Comparison of ENCODE assay signal across 27 cellular contexts in genomic region chr16:53721017-53721416, GRCh38.
"Had no signal": no experiment of that assay in that cellular context is flagged by ENCODE, and none has a peak within 500 bp of the region (broad histone marks: within the 10 kb centered on the region; RNA-seq: fewer than 3 reads in every experiment).

No MANE protein-coding gene starts in this region.

- H3K4me3 ChIP-seq: pancreas, psoas muscle, right lobe of liver, sigmoid colon, stomach, thoracic aorta, thyroid gland, transverse colon, upper lobe of right lung, uterus had no signal

- H3K36me3 Mint-ChIP-seq: natural killer cell treated with Interleukin-12 subunit alpha and Interleukin-12 subunit beta and Interleukin-15 and Interleukin-18, amount 100 ng/mL, for 72 hours; stimulated activated effector memory CD8-positive, alpha-beta T cell treated with anti-CD3 and anti-CD28 coated beads, Interleukin-12 subunit alpha, Interleukin-12 subunit beta, amount 100 ng/mL, for 72 hours; type B pancreatic cell had no signal

- H3K27ac ChIP-seq: neutrophil, pancreas, psoas muscle, right lobe of liver, sigmoid colon, stomach, thoracic aorta, thyroid gland, transverse colon, upper lobe of right lung, uterus had no signal

- H3K4me1 ChIP-seq: right lobe of liver had no signal

- H3K27ac Mint-ChIP-seq: naive thymus-derived CD8-positive, alpha-beta T cell; natural killer cell treated with Interleukin-12 subunit alpha and Interleukin-12 subunit beta and Interleukin-15 and Interleukin-18, amount 100 ng/mL, for 72 hours; nephron progenitor cell; stimulated activated effector memory CD8-positive, alpha-beta T cell treated with anti-CD3 and anti-CD28 coated beads, Interleukin-12 subunit alpha, Interleukin-12 subunit beta, amount 100 ng/mL, for 72 hours; stimulated activated naive B cell treated with anti-CD40 and anti-IgM and Interleukin-4, amounts not matched to agents 10 μg/mL and 1 μg/mL and 100 μg/mL, for 72 hours; stimulated activated naive CD8-positive, alpha-beta T cell treated with anti-CD3 and anti-CD28 coated beads, Interleukin-15, Interleukin-2, amounts not matched to agents 100 ng/mL and 50 ng/mL, for 24 hours; type B pancreatic cell had no signal

- H3K9me3 Mint-ChIP-seq: naive thymus-derived CD8-positive, alpha-beta T cell; natural killer cell treated with Interleukin-12 subunit alpha and Interleukin-12 subunit beta and Interleukin-15 and Interleukin-18, amount 100 ng/mL, for 72 hours; nephron progenitor cell; neural crest cell; stimulated activated effector memory CD8-positive, alpha-beta T cell treated with anti-CD3 and anti-CD28 coated beads, Interleukin-12 subunit alpha, Interleukin-12 subunit beta, amount 100 ng/mL, for 72 hours; stimulated activated naive B cell treated with anti-CD40 and anti-IgM and Interleukin-4, amounts not matched to agents 10 μg/mL and 1 μg/mL and 100 μg/mL, for 72 hours; stimulated activated naive CD8-positive, alpha-beta T cell treated with anti-CD3 and anti-CD28 coated beads, Interleukin-15, Interleukin-2, amounts not matched to agents 100 ng/mL and 50 ng/mL, for 24 hours; type B pancreatic cell had no signal

- H3K27me3 Mint-ChIP-seq: naive thymus-derived CD8-positive, alpha-beta T cell; natural killer cell treated with Interleukin-12 subunit alpha and Interleukin-12 subunit beta and Interleukin-15 and Interleukin-18, amount 100 ng/mL, for 72 hours; stimulated activated naive B cell treated with anti-CD40 and anti-IgM and Interleukin-4, amounts not matched to agents 10 μg/mL and 1 μg/mL and 100 μg/mL, for 72 hours; stimulated activated naive CD8-positive, alpha-beta T cell treated with anti-CD3 and anti-CD28 coated beads, Interleukin-15, Interleukin-2, amounts not matched to agents 100 ng/mL and 50 ng/mL, for 24 hours; type B pancreatic cell had no signal

- DNase-seq: naive thymus-derived CD8-positive, alpha-beta T cell; nephron progenitor cell; nucleus accumbens; pancreas; psoas muscle; right cardiac atrium; right lobe of liver; sigmoid colon; small intestine; stimulated activated CD4-positive, alpha-beta T cell treated with anti-CD3 and anti-CD28 coated beads, Interleukin-15, amount 100 ng/mL, for 24 hours; stimulated activated CD4-positive, alpha-beta T cell treated with anti-CD3 and anti-CD28 coated beads, Interleukin-2, amount 100 ng/mL, for 24 hours; stimulated activated CD4-positive, alpha-beta T cell treated with anti-CD3 and anti-CD28 coated beads, Interleukin-2, amount 100 ng/mL, for 48 hours; stimulated activated CD4-positive, alpha-beta T cell treated with anti-CD3 and anti-CD28 coated beads, Interleukin-4, amount 100 ng/mL, for 24 hours; stimulated activated naive B cell treated with anti-CD40 and anti-IgM and Interleukin-4, amounts not matched to agents 10 μg/mL and 1 μg/mL and 100 μg/mL, for 72 hours; stimulated activated naive CD4-positive, alpha-beta T cell treated with Interleukin-2 at 50 U/mL for 16 hours; stomach; thyroid gland; transverse colon; upper lobe of right lung; uterus had no signal

- H3K36me3 ChIP-seq: neutrophil, pancreas, right lobe of liver, sigmoid colon, stomach, thoracic aorta, thyroid gland, transverse colon, upper lobe of right lung, uterus had no signal

- H3K4me3 Mint-ChIP-seq: naive thymus-derived CD8-positive, alpha-beta T cell; natural killer cell treated with Interleukin-12 subunit alpha and Interleukin-12 subunit beta and Interleukin-15 and Interleukin-18, amount 100 ng/mL, for 72 hours; nephron progenitor cell; neural crest cell; stimulated activated effector memory CD8-positive, alpha-beta T cell treated with anti-CD3 and anti-CD28 coated beads, Interleukin-12 subunit alpha, Interleukin-12 subunit beta, amount 100 ng/mL, for 72 hours; stimulated activated naive B cell treated with anti-CD40 and anti-IgM and Interleukin-4, amounts not matched to agents 10 μg/mL and 1 μg/mL and 100 μg/mL, for 72 hours; stimulated activated naive CD8-positive, alpha-beta T cell treated with anti-CD3 and anti-CD28 coated beads, Interleukin-15, Interleukin-2, amounts not matched to agents 100 ng/mL and 50 ng/mL, for 24 hours; type B pancreatic cell had no signal

- H3K27me3 ChIP-seq: neutrophil, pancreas, right lobe of liver, sigmoid colon, stomach, thyroid gland, transverse colon, upper lobe of right lung, uterus had no signal

- H3K9me3 ChIP-seq: neutrophil, pancreas, psoas muscle, right lobe of liver, sigmoid colon, stomach, thoracic aorta, thyroid gland, transverse colon, upper lobe of right lung, uterus had no signal

- ATAC-seq: naive thymus-derived CD8-positive, alpha-beta T cell; natural killer cell treated with Interleukin-12 subunit alpha and Interleukin-12 subunit beta and Interleukin-15 and Interleukin-18, amount 100 ng/mL, for 72 hours; pancreas; right cardiac atrium; right lobe of liver; stimulated activated effector memory CD8-positive, alpha-beta T cell treated with anti-CD3 and anti-CD28 coated beads, Interleukin-12 subunit alpha, Interleukin-12 subunit beta, amount 100 ng/mL, for 72 hours; stimulated activated naive B cell treated with anti-CD40 and anti-IgM and Interleukin-4, amounts not matched to agents 10 μg/mL and 1 μg/mL and 100 μg/mL, for 72 hours; upper lobe of right lung had no signal
